1 cellular context compared by ENCODE assay signal in genomic region chr6:16477367-16478149, GRCh38.
TF ChIP-seq lines count a peak whose summit lies in the region.

No MANE protein-coding gene starts in this region.

TF ChIP-seq in GM12878, 131 proteins besides CTCF, POLR2A, EP300 and RAD21 (continued from another document):
- TF ChIP-seq NKRF (conservative IDR thresholded peaks at IDR 0.05) (no peak), ZBED1 (IDR thresholded peaks at IDR 0.05; ENCODE audit: borderline replicate concordance) (no peak), RAD51 (IDR thresholded peaks at IDR 0.05) (no peak), NFIC (IDR thresholded peaks at IDR 0.05; ENCODE audit: low read depth, low read length) (no peak), PRDM15 (CRISPR knock-in tag; IDR thresholded peaks at IDR 0.05) (no peak)
